Comparison of ENCODE assay signal across 8 cellular contexts in the genomic region with DNA sequence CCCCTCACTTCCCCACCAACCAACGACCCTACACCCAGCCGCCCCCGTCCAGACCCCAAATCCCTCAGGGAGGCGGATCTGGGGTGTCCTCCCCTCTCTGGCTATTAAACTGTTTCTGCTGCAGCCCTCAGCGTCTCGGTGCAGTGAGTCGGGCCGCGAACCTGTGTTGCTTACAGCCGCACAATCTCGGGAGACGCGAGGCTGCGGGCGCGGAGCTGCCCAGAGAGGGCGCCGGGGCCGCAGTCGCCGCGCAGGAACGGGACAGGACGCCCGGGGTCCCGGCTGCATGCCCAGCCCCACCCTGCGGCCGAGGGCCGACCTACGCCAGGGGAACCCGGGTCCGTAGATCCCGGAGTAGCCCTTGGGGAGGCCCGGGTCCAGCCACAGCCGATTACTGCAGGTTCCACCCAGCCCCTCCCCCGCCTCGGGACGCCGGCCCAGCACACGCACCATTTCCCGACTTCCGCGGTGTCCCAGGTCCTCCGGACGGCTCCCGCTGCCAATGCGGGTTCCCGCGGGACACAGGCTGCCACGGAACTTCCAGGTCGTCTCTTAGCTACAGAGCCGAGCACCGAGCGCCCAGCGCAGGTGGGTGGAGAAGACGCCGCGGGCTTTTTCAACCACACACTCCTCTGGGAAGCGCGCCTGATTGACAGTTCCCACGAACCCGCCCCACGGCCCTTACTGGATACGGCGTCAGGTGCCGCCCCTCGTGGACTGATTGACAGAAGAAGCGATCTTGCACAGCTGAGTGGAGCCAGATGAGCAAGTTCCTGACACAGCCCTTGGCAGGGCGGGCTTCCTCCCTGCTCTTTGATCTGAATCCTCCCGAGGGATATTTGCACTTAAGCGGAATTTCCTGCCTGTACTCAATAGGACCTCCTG. TPM values are rescaled to one million over a fixed set of nuclear protein-coding genes. Genes with fewer than 3 reads are reported as not detected.
DNase-seq lines count a peak whose midpoint lies in the region; ATAC-seq and TF ChIP-seq lines count a peak whose summit lies in the region.

Gene ZNF799 (minus strand): TSS at position 654 of the 885 bp plus-strand sequence. CDS start 201 bp downstream, at position 453.

- peak; percentile 62 for TF ChIP-seq POLR2A in GM19193 (IDR thresholded peaks at IDR 0.05; ENCODE audit: extremely low read depth, insufficient read depth, insufficient read length)

- peak; percentile 85 for ATAC-seq in HG03439 (IDR thresholded peaks at IDR 0.05; ENCODE audit: unreplicated experiment)
- ATAC-seq in left lobe of liver, result peak; percentile 93

- peak; percentile 99 for DNase-seq in Ammon's horn (ENCODE audit: low spot score)
- DNase-seq in NCI-H510A treated with DMSO at 0.1 percent for 48 hours (lab: John Stamatoyannopoulos, UW), result peak; percentile 86
- peak; percentile 93 for DNase-seq in activated CD4-positive, alpha-beta T cell treated with anti-CD3 and anti-CD28 coated beads for 48 hours
- DNase-seq in dedifferentiated amniotic fluid mesenchymal stem cell (ENCODE audit: extremely low spot score), result peak; percentile 92
- peak; percentile 99 for DNase-seq in left lobe of liver (ENCODE audit: low spot score)
- DNase-seq in stimulated activated CD4-positive, alpha-beta T cell treated with anti-CD3 and anti-CD28 coated beads, Interleukin-2, amount 100 ng/mL, for 24 hours, result peak; percentile 87 to 93

RNA-seq across cellular contexts. Expression of gene ZNF799, which starts in this region (rescaled TPM):
- total RNA-seq in left lobe of liver, result 3.0 TPM

Comparison
In these comparisons a context has a peak if more than half of its experiments do, and no peak if none do; other contexts are left out.
1. Peak in every context shown above with its lines: DNase-seq and ATAC-seq.